8 cellular contexts compared by ENCODE assay signal in genomic region chr17:27353469-27354050, GRCh38. TPM values are rescaled to one million over a fixed set of nuclear protein-coding genes. Genes with fewer than 3 reads are reported as not detected.
DNase-seq lines count a peak whose midpoint lies in the region; ATAC-seq and TF ChIP-seq lines count a peak whose summit lies in the region.

No MANE protein-coding gene starts in this region.

- TF ChIP-seq POLR2A in gastroesophageal sphincter (IDR thresholded peaks at IDR 0.05) (peak; percentile 82 to 90), suprapubic skin (IDR thresholded peaks at IDR 0.05) (peak in 1 of 2 donors; percentile 71)

- no peak for TF ChIP-seq EP300 in gastroesophageal sphincter (IDR thresholded peaks at IDR 0.05)
- TF ChIP-seq EP300 in suprapubic skin (IDR thresholded peaks at IDR 0.05) = no peak

- H3K27me3 ChIP-seq in H7 (ENCODE audit: control insufficient read depth, insufficient read depth, low read length) = no peaks in the 10 kb centered on the region
- no peaks in the 10 kb centered on the region for H3K27me3 ChIP-seq in SJCRH30
- no peaks in the 10 kb centered on the region for H3K27me3 ChIP-seq in gastroesophageal sphincter
- H3K27me3 ChIP-seq in suprapubic skin = no peaks in the 10 kb centered on the region

- peaks cover 23% of the 10 kb centered on the region for H3K4me1 Mint-ChIP-seq in activated naive CD4-positive, alpha-beta T cell treated with anti-CD3 and anti-CD28 coated beads for 36 hours (ENCODE audit: low read depth)

- peak; percentile 96 for ATAC-seq in gastroesophageal sphincter

- peak overlapping the region; percentile 89 for H3K4me3 Mint-ChIP-seq in activated naive CD4-positive, alpha-beta T cell treated with anti-CD3 and anti-CD28 coated beads for 36 hours

- H3K27ac ChIP-seq in SJCRH30 (peak overlapping the region; percentile 97), gastroesophageal sphincter (peak overlapping the region; percentile 81 to 94 (median 91)), suprapubic skin (peak overlapping the region; percentile 89)

- intact Hi-C loops in activated naive CD4-positive, alpha-beta T cell treated with anti-CD3 and anti-CD28 coated beads for 36 hours (cut with micrococcal nuclease) = loop anchor here (1.0 to 2.0 kb wide), 4 partner anchors 103 to 298 kb away; partner anchors contain the start of gene KSR1

- H3K9me3 ChIP-seq in SJCRH30 (replicated peaks) = no peaks in the 10 kb centered on the region; the same call in 1 of the 2 replicates
- no peaks in the 10 kb centered on the region for H3K9me3 ChIP-seq in gastroesophageal sphincter
- no peaks in the 10 kb centered on the region for H3K9me3 ChIP-seq in suprapubic skin

- 0 to 2% methylated on average over 1 to 29 of the region's 57 CpGs for WGBS in gastroesophageal sphincter (ENCODE audit: low coverage in 1 of 2), 2 donors
- WGBS in suprapubic skin = 0% methylated on average over 40 of the region's 57 CpGs

- H3K9me3 Mint-ChIP-seq in activated naive CD4-positive, alpha-beta T cell treated with anti-CD3 and anti-CD28 coated beads for 36 hours = no peaks in the 10 kb centered on the region

- TF ChIP-seq CTCF in gastroesophageal sphincter (IDR thresholded peaks at IDR 0.05) = peak; percentile 95 to 99 (median 98)
- peak; percentile 98 to 100 for TF ChIP-seq CTCF in suprapubic skin (IDR thresholded peaks at IDR 0.05)

- H3K27ac Mint-ChIP-seq in activated naive CD4-positive, alpha-beta T cell treated with anti-CD3 and anti-CD28 coated beads for 36 hours = peak overlapping the region; percentile 93

- peaks cover 5% of the 10 kb centered on the region for H3K4me1 ChIP-seq in SJCRH30
- peaks cover 0 to 34% (median 7%) of the 10 kb centered on the region in 3 donors for H3K4me1 ChIP-seq in gastroesophageal sphincter
- H3K4me1 ChIP-seq in suprapubic skin = peaks cover 26% of the 10 kb centered on the region

- peak; percentile 83 for DNase-seq in GDM1 (lab: John Stamatoyannopoulos, UW)
- DNase-seq in H7 = peak; percentile 99
- peak; percentile 95 for DNase-seq in LoVo (ENCODE audit: low spot score)
- peak; percentile 96 to 98 for DNase-seq in SJCRH30
- DNase-seq in activated naive CD4-positive, alpha-beta T cell treated with anti-CD3 and anti-CD28 coated beads for 36 hours = peak; percentile 86
- peak; percentile 74 for DNase-seq in occipital lobe (lab: John Stamatoyannopoulos, UW)
- peak; percentile 95 for DNase-seq in suprapubic skin (ENCODE audit: low spot score in 2 of 2)

- H3K36me3 Mint-ChIP-seq in activated naive CD4-positive, alpha-beta T cell treated with anti-CD3 and anti-CD28 coated beads for 36 hours (ENCODE audit: low read depth) = no peaks in the 10 kb centered on the region

- CTCF ChIA-PET in activated naive CD4-positive, alpha-beta T cell treated with anti-CD3 and anti-CD28 coated beads for 36 hours (lab: Charles Lee) = interaction anchor here (0.7 to 4.1 kb wide), 21 partner anchors 9 to 298 kb away, joined by 3 to 63 read pairs (median 5); no protein-coding TSS in a partner anchor

- H3K36me3 ChIP-seq in H7 (replicated peaks; ENCODE audit: control insufficient read depth, insufficient read depth, low read length) (no peaks in the 10 kb centered on the region), SJCRH30 (no peaks in the 10 kb centered on the region), gastroesophageal sphincter (no peaks in the 10 kb centered on the region), suprapubic skin (no peaks in the 10 kb centered on the region)

- peak overlapping the region; percentile 81 for H3K4me3 ChIP-seq in H7 (ENCODE audit: insufficient read depth, low read depth, low read length)
- H3K4me3 ChIP-seq in SJCRH30 = peak overlapping the region; percentile 79
- H3K4me3 ChIP-seq in gastroesophageal sphincter = peak overlapping the region; percentile 61 to 65
- peak overlapping the region; percentile 59 for H3K4me3 ChIP-seq in suprapubic skin

- no peaks in the 10 kb centered on the region for H3K27me3 Mint-ChIP-seq in activated naive CD4-positive, alpha-beta T cell treated with anti-CD3 and anti-CD28 coated beads for 36 hours (ENCODE audit: low read depth)

RNA-seq across cellular contexts. Expression of gene WSB1, which starts 59.6 kb away (rescaled TPM):
- total RNA-seq in H7 (2014; rRNA removed; shearing (Covaris generic)) = 66.7 and 92.2 TPM in 2 replicates
- 118 and 160 TPM in 2 replicates for total RNA-seq in SJCRH30 (2014; rRNA removed; shearing (Covaris generic))
- 100 to 1,000 TPM; 112 to 118 TPM for total RNA-seq in activated naive CD4-positive, alpha-beta T cell treated with anti-CD3 and anti-CD28 coated beads for 36 hours
- total RNA-seq in gastroesophageal sphincter = 100 to 1,000 TPM in 2 of 4 donors, 10 to 100 TPM in 2; 74.2 to 200 (median 133) TPM
- total RNA-seq in occipital lobe = 299 TPM
- 100 to 1,000 TPM in 1 of 4 donors, 10 to 100 TPM in 3; 38.5 to 206 (median 57.2) TPM for total RNA-seq in suprapubic skin

Comparison
In these comparisons a context has a peak if more than half of its experiments do, and no peak if none do; other contexts are left out.
1. Peak in every context shown above with its lines: DNase-seq, ATAC-seq, H3K4me3 ChIP-seq and H3K27ac ChIP-seq.